ENCODE assay signal across 17 cellular contexts in genomic region chr5:78417026-78417425, GRCh38. TPM values are rescaled to one million over a fixed set of nuclear protein-coding genes. Genes with fewer than 3 reads are reported as not detected.
DNase-seq lines count a peak whose midpoint lies in the region; ATAC-seq, FAIRE-seq and TF ChIP-seq lines count a peak whose summit lies in the region.
"Had no signal": no experiment of that assay in that cellular context is flagged by ENCODE, and none has a peak within 500 bp of the region (broad histone marks: within the 10 kb centered on the region; RNA-seq: fewer than 3 reads in every experiment).

No MANE protein-coding gene starts in this region.

- no peak for ATAC-seq in HG03469 (IDR thresholded peaks at IDR 0.05; ENCODE audit: unreplicated experiment)
- no peak for ATAC-seq in right lobe of liver

- H3K4me1 Mint-ChIP-seq in astrocyte (ENCODE audit: low read depth, unreplicated experiment), result peaks cover 6% of the 10 kb centered on the region

- H3K9ac ChIP-seq in Karpas-422 (ENCODE audit: low read length) (no peak overlapping the region), astrocyte (ENCODE audit: low read length) (no peak overlapping the region)
- H3K9ac ChIP-seq: BLaER1 had no signal

- H3K36me3 ChIP-seq in Karpas-422 (ENCODE audit: insufficient read depth, low read length) (peaks cover 13% of the 10 kb centered on the region; the same call in 1 of the 2 replicates), astrocyte (ENCODE audit: insufficient read depth, low read length) (peaks cover 8% of the 10 kb centered on the region), right lobe of liver (peaks cover 0 to under 1% (median 0%) of the 10 kb centered on the region in 4 donors)

- no peak for TF ChIP-seq POLR2A in right lobe of liver (IDR thresholded peaks at IDR 0.05)

- no peaks in the 10 kb centered on the region for H3K27me3 ChIP-seq in Karpas-422 (ENCODE audit: low read length)
- H3K27me3 ChIP-seq in astrocyte (ENCODE audit: insufficient read depth, low read length), result no peaks in the 10 kb centered on the region
- H3K27me3 ChIP-seq in right lobe of liver, result no peaks in the 10 kb centered on the region
- H3K27me3 ChIP-seq: BLaER1 had no signal

- TF ChIP-seq CTCF in astrocyte (IDR thresholded peaks at IDR 0.05; ENCODE audit: insufficient read depth, low read depth, low read length) (no peak), right lobe of liver (IDR thresholded peaks at IDR 0.05) (no peak)

- intact Hi-C loops in right lobe of liver (cut with DNase I), result no loop called here

- H3K4me3 ChIP-seq in Karpas-422 (ENCODE audit: low read length) (no peak overlapping the region), astrocyte (ENCODE audit: insufficient read depth, low read depth, low read length) (no peak overlapping the region), right lobe of liver (no peak overlapping the region)
- H3K4me3 ChIP-seq: BLaER1 had no signal

- H3K4me2 ChIP-seq in Karpas-422 (ENCODE audit: low read depth, low read length, poor library complexity, severe bottlenecking), result no peak overlapping the region
- H3K4me2 ChIP-seq in astrocyte (ENCODE audit: low read length), result no peak overlapping the region
- H3K4me2 ChIP-seq: BLaER1 had no signal

- H3K4me1 ChIP-seq in Karpas-422 (ENCODE audit: low read length) (peaks cover 16% of the 10 kb centered on the region), astrocyte (ENCODE audit: insufficient read depth, low read length) (no peaks in the 10 kb centered on the region), right lobe of liver (peaks cover 0 to 7% (median 0%) of the 10 kb centered on the region in 4 donors)
- H3K4me1 ChIP-seq: BLaER1 had no signal

- H3K9me3 Mint-ChIP-seq in astrocyte (ENCODE audit: unreplicated experiment), result no peaks in the 10 kb centered on the region
- H3K9me3 Mint-ChIP-seq: CD4-positive, alpha-beta memory T cell had no signal

- H3K36me3 Mint-ChIP-seq in astrocyte (ENCODE audit: low read depth, unreplicated experiment), result peaks cover 13% of the 10 kb centered on the region

- H3K27ac ChIP-seq in Karpas-422 (ENCODE audit: low read length), result 0 out of 2 replicates have a peak overlapping the region, but pooled peaks have one; percentile 9
- no peak overlapping the region for H3K27ac ChIP-seq in astrocyte (ENCODE audit: low read depth, low read length)
- no peak overlapping the region for H3K27ac ChIP-seq in right lobe of liver
- H3K27ac ChIP-seq: BLaER1 had no signal

- H3K9me2 ChIP-seq in Karpas-422 (replicated peaks; ENCODE audit: insufficient read depth, low read length), result no peaks in the 10 kb centered on the region

- H4K20me1 ChIP-seq in Karpas-422 (ENCODE audit: insufficient read depth, low read depth, low read length), result no peaks in the 10 kb centered on the region
- H4K20me1 ChIP-seq in astrocyte (ENCODE audit: insufficient read depth, low read length), result peaks cover 5% of the 10 kb centered on the region

- H3K79me2 ChIP-seq in Karpas-422 (ENCODE audit: low read length) (peaks cover 39% of the 10 kb centered on the region), astrocyte (ENCODE audit: insufficient read depth, low read length) (peaks cover 5% of the 10 kb centered on the region)

- H2AFZ ChIP-seq in Karpas-422 (ENCODE audit: low read length) (no peak overlapping the region), astrocyte (ENCODE audit: low read depth, low read length) (no peak overlapping the region)

- H3K9me3 ChIP-seq in Karpas-422 (ENCODE audit: low read length), result no peaks in the 10 kb centered on the region
- H3K9me3 ChIP-seq in astrocyte (ENCODE audit: insufficient read depth, low read depth, low read length), result no peaks in the 10 kb centered on the region
- H3K9me3 ChIP-seq in right lobe of liver, result no peaks in the 10 kb centered on the region
- H3K9me3 ChIP-seq: BLaER1 had no signal

- FAIRE-seq in astrocyte (lab: Jason Lieb, UNC), result no peak

- no peak overlapping the region for H3K27ac Mint-ChIP-seq in astrocyte (ENCODE audit: unreplicated experiment)

- no peaks in the 10 kb centered on the region for H3K27me3 Mint-ChIP-seq in astrocyte (ENCODE audit: low read depth, unreplicated experiment)
- H3K27me3 Mint-ChIP-seq: CD4-positive, alpha-beta memory T cell had no signal

- no peak overlapping the region for H3K4me3 Mint-ChIP-seq in astrocyte (ENCODE audit: unreplicated experiment)
- H3K4me3 Mint-ChIP-seq: CD4-positive, alpha-beta memory T cell had no signal

- peak; percentile 7 for DNase-seq in ELR (ENCODE audit: low read depth)
- no peak for DNase-seq in Karpas-422
- peak; percentile 47 for DNase-seq in astrocyte (ENCODE audit: low read depth)
- peak; percentile 61 for DNase-seq in iris pigment epithelial cell (ENCODE audit: low read depth)
- DNase-seq in NCI-H510A treated with DMSO at 0.1 percent for 48 hours (lab: John Stamatoyannopoulos, UW), result no peak
- no peak for DNase-seq in right lobe of liver
- no peak for DNase-seq in DMS 273 (lab: John Stamatoyannopoulos, UW; ENCODE audit: unreplicated experiment)
- DNase-seq: CD4-positive, alpha-beta memory T cell; HCEC 1CT; NCI-H187; NCI-H2107; NCI-H524; NCI-H82; OCI-M1; Right ventricle myocardium superior had no signal

- 100% methylated on average over 1 of the region's 1 CpG for WGBS in right lobe of liver (ENCODE audit: insufficient coverage, low coverage, low lambda C conversion rate, missing lambda C conversion rate)

RNA-seq across cellular contexts. Expression of gene SCAMP1, which starts 56.6 kb away (rescaled TPM):
- 24.3 and 72.5 TPM in 2 replicates for total RNA-seq in Karpas-422 (2014; rRNA removed; shearing (Covaris generic); ENCODE audit: low replicate concordance)
- 52.6 and 59.1 TPM in 2 replicates for total RNA-seq in astrocyte
- total RNA-seq in right lobe of liver, result 10 to 100 TPM; 10.4 to 18.4 (median 11.1) TPM

Comparison
In these comparisons a context has a peak if more than half of its experiments do, and no peak if none do; other contexts are left out.
1. DNase-seq: peak in ELR (single experiment), astrocyte (single experiment) and iris pigment epithelial cell (single experiment); none in Karpas-422 (single experiment), NCI-H510A treated with DMSO at 0.1 percent for 48 hours (single experiment), right lobe of liver (0 of 3) and DMS 273 (single experiment).